ENCODE assay signal across 9 cellular contexts in the genomic region with DNA sequence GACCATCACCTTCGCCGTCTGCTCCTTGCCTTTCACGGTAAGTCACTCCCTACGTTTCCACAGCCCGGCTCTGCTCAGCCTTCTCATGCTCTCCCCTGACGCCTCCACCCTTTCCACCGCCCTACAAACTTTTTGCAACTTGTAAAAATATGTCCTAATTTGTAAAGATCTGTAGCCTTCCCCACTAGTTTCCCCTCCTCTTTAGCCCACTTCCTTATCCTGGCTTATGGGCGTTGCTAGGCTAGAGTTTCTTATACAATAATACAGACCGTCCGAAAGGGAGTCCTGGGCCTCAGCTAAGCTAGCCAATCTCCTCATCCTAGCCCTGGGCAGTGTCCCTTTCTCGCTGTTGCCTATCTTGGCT. TPM values are rescaled to one million over a fixed set of nuclear protein-coding genes. Genes with fewer than 3 reads are reported as not detected.
A peak's percentile ranks its signal among the peaks of the same experiment; 100 is the strongest.
DNase-seq lines count a peak whose midpoint lies in the region; ATAC-seq, FAIRE-seq and TF ChIP-seq lines count a peak whose summit lies in the region.
"Had no signal": no experiment of that assay in that cellular context is flagged by ENCODE, and none has a peak within 500 bp of the region (broad histone marks: within the 10 kb centered on the region; RNA-seq: fewer than 3 reads in every experiment).

No MANE protein-coding gene starts in this region.

- H3K27ac Mint-ChIP-seq in activated CD8-positive, alpha-beta memory T cell treated with anti-CD3 and anti-CD28 coated beads, Interleukin-2, amount 10 ng/mL, durations not matched to agents 7 days and 5 days = peak overlapping the region; percentile 99
- H3K27ac Mint-ChIP-seq in activated naive CD8-positive, alpha-beta T cell treated with anti-CD3 and anti-CD28 coated beads, Interleukin-2, amount 10 ng/mL, durations not matched to agents 7 days and 5 days = peak overlapping the region; percentile 97

- peaks cover 0 to 20% of the 10 kb centered on the region in 2 donors for H3K27me3 ChIP-seq in tibial nerve

- peaks cover 62% of the 10 kb centered on the region for H3K4me1 Mint-ChIP-seq in activated CD8-positive, alpha-beta memory T cell treated with anti-CD3 and anti-CD28 coated beads, Interleukin-2, amount 10 ng/mL, durations not matched to agents 7 days and 5 days
- H3K4me1 Mint-ChIP-seq in activated naive CD8-positive, alpha-beta T cell treated with anti-CD3 and anti-CD28 coated beads, Interleukin-2, amount 10 ng/mL, durations not matched to agents 7 days and 5 days = peaks cover 57% of the 10 kb centered on the region

- no peak for DNase-seq in activated CD8-positive, alpha-beta memory T cell treated with anti-CD3 and anti-CD28 coated beads, Interleukin-2, amount 10 ng/mL, durations not matched to agents 7 days and 5 days
- DNase-seq in activated CD8-positive, alpha-beta memory T cell treated with anti-CD3 and anti-CD28 coated beads for 24 hours = no peak
- DNase-seq in activated naive CD8-positive, alpha-beta T cell treated with anti-CD3 and anti-CD28 coated beads, Interleukin-2, amount 10 ng/mL, durations not matched to agents 7 days and 5 days = no peak
- peak; percentile 53 for DNase-seq in left kidney (ENCODE audit: low read depth, low spot score)
- no peak for DNase-seq in tibial nerve (ENCODE audit: low spot score in 2 of 2)
- DNase-seq in GM13977 (ENCODE audit: low spot score) = no peak
- DNase-seq in NCI-H1092 treated with DMSO at 0.1 percent for 48 hours (lab: John Stamatoyannopoulos, UW) = no peak
- no peak for DNase-seq in RCC 7860 (ENCODE audit: low spot score)

- peak overlapping the region; percentile 41 to 61 (median 58) for H3K4me3 ChIP-seq in tibial nerve

- peaks cover 0 to 30% (median 9%) of the 10 kb centered on the region in 4 donors for H3K4me1 ChIP-seq in tibial nerve

- no peaks in the 10 kb centered on the region for H3K9me3 Mint-ChIP-seq in activated CD8-positive, alpha-beta memory T cell treated with anti-CD3 and anti-CD28 coated beads, Interleukin-2, amount 10 ng/mL, durations not matched to agents 7 days and 5 days (ENCODE audit: low read depth)
- H3K9me3 Mint-ChIP-seq in activated naive CD8-positive, alpha-beta T cell treated with anti-CD3 and anti-CD28 coated beads, Interleukin-2, amount 10 ng/mL, durations not matched to agents 7 days and 5 days = no peaks in the 10 kb centered on the region

- CTCF ChIA-PET in activated CD8-positive, alpha-beta memory T cell treated with anti-CD3 and anti-CD28 coated beads, Interleukin-2, amount 10 ng/mL, durations not matched to agents 7 days and 5 days (lab: Charles Lee) = interaction anchor here (1.1 to 7.5 kb wide), 3 partner anchors 37 to 142 kb away, joined by 3 to 52 read pairs (median 4); no protein-coding TSS in a partner anchor

- H3K36me3 ChIP-seq in tibial nerve = no peaks in the 10 kb centered on the region

- no peak for FAIRE-seq in RCC 7860 (lab: Jason Lieb, UNC)
- FAIRE-seq: endometrium had no signal

- no peak for TF ChIP-seq EP300 in tibial nerve (IDR thresholded peaks at IDR 0.05)

- no peak for TF ChIP-seq POLR2A in tibial nerve (IDR thresholded peaks at IDR 0.05)

- H3K27me3 Mint-ChIP-seq in activated CD8-positive, alpha-beta memory T cell treated with anti-CD3 and anti-CD28 coated beads, Interleukin-2, amount 10 ng/mL, durations not matched to agents 7 days and 5 days = no peaks in the 10 kb centered on the region
- no peaks in the 10 kb centered on the region for H3K27me3 Mint-ChIP-seq in activated naive CD8-positive, alpha-beta T cell treated with anti-CD3 and anti-CD28 coated beads, Interleukin-2, amount 10 ng/mL, durations not matched to agents 7 days and 5 days

- peak overlapping the region in 2 of 4 donors; percentile 71 to 73 for H3K27ac ChIP-seq in tibial nerve

- in situ Hi-C loops in GM13977 (cut with MboI; ENCODE audit: low pct_unique_long_range_greater_than_20kb, low sequenced_read_pairs, unreplicated experiment) = no loop called here

- H3K9me3 ChIP-seq in tibial nerve = no peaks in the 10 kb centered on the region

- POLR2A ChIA-PET in activated naive CD8-positive, alpha-beta T cell treated with anti-CD3 and anti-CD28 coated beads, Interleukin-2, amount 10 ng/mL, durations not matched to agents 7 days and 5 days (lab: Charles Lee) = interaction anchor here (0.6 to 12.0 kb wide), 8 partner anchors 11 to 454 kb away, joined by 3 to 225 read pairs (median 25); partner anchors contain the start of gene GNG2

- TF ChIP-seq CTCF in tibial nerve (IDR thresholded peaks at IDR 0.05) (no peak), GM13977 (IDR thresholded peaks at IDR 0.05; ENCODE audit: extremely low read depth, insufficient read depth, missing control alignments) (no peak)

- peak; percentile 8 for ATAC-seq in activated CD8-positive, alpha-beta memory T cell treated with anti-CD3 and anti-CD28 coated beads, Interleukin-2, amount 10 ng/mL, durations not matched to agents 7 days and 5 days
- peak; percentile 2 for ATAC-seq in activated naive CD8-positive, alpha-beta T cell treated with anti-CD3 and anti-CD28 coated beads, Interleukin-2, amount 10 ng/mL, durations not matched to agents 7 days and 5 days (ENCODE audit: low read depth)

- H3K36me3 Mint-ChIP-seq in activated CD8-positive, alpha-beta memory T cell treated with anti-CD3 and anti-CD28 coated beads, Interleukin-2, amount 10 ng/mL, durations not matched to agents 7 days and 5 days = peaks cover 91% of the 10 kb centered on the region
- peaks cover 84% of the 10 kb centered on the region for H3K36me3 Mint-ChIP-seq in activated naive CD8-positive, alpha-beta T cell treated with anti-CD3 and anti-CD28 coated beads, Interleukin-2, amount 10 ng/mL, durations not matched to agents 7 days and 5 days

- whole genome bisulfite sequencing in tibial nerve, 2 donors = 33 to 39% methylated on average over 11 of the region's 11 CpGs

- H3K4me3 Mint-ChIP-seq in activated CD8-positive, alpha-beta memory T cell treated with anti-CD3 and anti-CD28 coated beads, Interleukin-2, amount 10 ng/mL, durations not matched to agents 7 days and 5 days = peak overlapping the region; percentile 100
- peak overlapping the region; percentile 97 for H3K4me3 Mint-ChIP-seq in activated naive CD8-positive, alpha-beta T cell treated with anti-CD3 and anti-CD28 coated beads, Interleukin-2, amount 10 ng/mL, durations not matched to agents 7 days and 5 days

RNA-seq across cellular contexts. Expression of gene PTGER2, which starts 1.2 kb away (rescaled TPM):
- total RNA-seq in activated CD8-positive, alpha-beta memory T cell treated with anti-CD3 and anti-CD28 coated beads, Interleukin-2, amount 10 ng/mL, durations not matched to agents 7 days and 5 days = 100 to 1,000 TPM in 1 of 2 experiments, 10 to 100 TPM in 1; 97.6 to 117 TPM
- 100 to 1,000 TPM; 115 to 119 TPM for total RNA-seq in activated naive CD8-positive, alpha-beta T cell treated with anti-CD3 and anti-CD28 coated beads, Interleukin-2, amount 10 ng/mL, durations not matched to agents 7 days and 5 days
- total RNA-seq in tibial nerve = 10 to 100 TPM in 1 of 4 donors, 1 to 10 TPM in 3; 2.1 to 14.4 (median 4.0) TPM

RNA-seq across cellular contexts. Expression of gene PTGDR, which starts 47.8 kb away (rescaled TPM):
- 1 to 10 TPM in 1 of 2 experiments, under 1 TPM in 1; 0.07 to 1.7 TPM for total RNA-seq in activated CD8-positive, alpha-beta memory T cell treated with anti-CD3 and anti-CD28 coated beads, Interleukin-2, amount 10 ng/mL, durations not matched to agents 7 days and 5 days
- 1 to 10 TPM; 2.6 to 3.1 TPM for total RNA-seq in activated naive CD8-positive, alpha-beta T cell treated with anti-CD3 and anti-CD28 coated beads, Interleukin-2, amount 10 ng/mL, durations not matched to agents 7 days and 5 days
- total RNA-seq in tibial nerve = 1 to 10 TPM; 2.7 to 7.4 (median 6.4) TPM

Comparison
In these comparisons a context has a peak if more than half of its experiments do, and no peak if none do; other contexts are left out.
1. RNA of gene PTGER2, which starts 1.2 kb away (total RNA-seq): 115 to 119 TPM in activated naive CD8-positive, alpha-beta T cell treated with anti-CD3 and anti-CD28 coated beads, Interleukin-2, amount 10 ng/mL, durations not matched to agents 7 days and 5 days and 97.6 to 117 TPM in activated CD8-positive, alpha-beta memory T cell treated with anti-CD3 and anti-CD28 coated beads, Interleukin-2, amount 10 ng/mL, durations not matched to agents 7 days and 5 days; 2.1 to 14.4 TPM in tibial nerve; every median in the first group is over 4 times any median in the second.